Comparison of ENCODE assay signal across 8 cellular contexts in the genomic region with DNA sequence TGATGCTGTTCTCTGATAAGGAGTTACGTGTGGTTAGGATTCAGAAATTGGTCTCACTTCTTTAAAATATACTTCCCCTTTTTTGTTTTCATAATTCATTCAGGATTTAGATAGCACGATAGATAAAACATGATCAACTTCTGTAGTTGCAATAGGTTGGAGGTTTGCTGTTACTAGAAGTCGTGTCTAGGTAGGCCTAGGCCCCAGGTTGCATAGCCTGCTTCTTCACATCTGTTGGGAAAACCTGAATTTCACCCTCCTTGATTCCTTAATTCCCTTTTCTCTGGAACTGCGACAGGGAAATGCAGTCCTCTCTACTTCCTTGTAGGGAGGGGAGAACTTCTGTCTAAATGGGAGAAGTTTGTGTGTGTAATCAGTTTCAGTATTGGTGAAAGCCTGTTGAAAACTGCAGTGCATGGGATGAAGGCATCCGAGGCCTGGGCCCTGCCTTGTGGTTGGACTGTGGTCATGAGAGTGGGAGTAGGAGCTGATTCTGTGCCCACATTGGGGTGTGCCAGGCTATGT. TPM values are rescaled to one million over a fixed set of nuclear protein-coding genes. Genes with fewer than 3 reads are reported as not detected.
A peak's percentile ranks its signal among the peaks of the same experiment; 100 is the strongest.
DNase-seq lines count a peak whose midpoint lies in the region; ATAC-seq, FAIRE-seq and TF ChIP-seq lines count a peak whose summit lies in the region.

No MANE protein-coding gene starts in this region.

- WGBS in pancreas, 2 donors: 83 to 87% methylated on average over 5 of the region's 5 CpGs

- H3K9me3 Mint-ChIP-seq in activated naive CD4-positive, alpha-beta T cell treated with anti-CD3 and anti-CD28 coated beads for 36 hours: no peaks in the 10 kb centered on the region
- no peaks in the 10 kb centered on the region for H3K9me3 Mint-ChIP-seq in nephron progenitor cell

- no peak overlapping the region for H3K4me3 Mint-ChIP-seq in activated naive CD4-positive, alpha-beta T cell treated with anti-CD3 and anti-CD28 coated beads for 36 hours
- H3K4me3 Mint-ChIP-seq in nephron progenitor cell: no peak overlapping the region

- no peaks in the 10 kb centered on the region for H3K27me3 Mint-ChIP-seq in activated naive CD4-positive, alpha-beta T cell treated with anti-CD3 and anti-CD28 coated beads for 36 hours (ENCODE audit: low read depth)
- H3K27me3 Mint-ChIP-seq in nephron progenitor cell (ENCODE audit: low read depth, poor library complexity): peaks cover 6% of the 10 kb centered on the region

- intact Hi-C loops in activated naive CD4-positive, alpha-beta T cell treated with anti-CD3 and anti-CD28 coated beads for 36 hours (cut with micrococcal nuclease): loop anchor here (2.0 to 10.0 kb wide), 3 partner anchors 21 to 749 kb away; a partner anchor contains a TSS
- intact Hi-C loops in pancreas (cut with DNase I): loop anchor here in 1 of 3 donors (5.0 kb wide), 1 partner anchor 113 kb away; no protein-coding TSS in a partner anchor

- H3K4me1 Mint-ChIP-seq in activated naive CD4-positive, alpha-beta T cell treated with anti-CD3 and anti-CD28 coated beads for 36 hours (ENCODE audit: low read depth): peaks cover 45% of the 10 kb centered on the region
- peaks cover 26% of the 10 kb centered on the region for H3K4me1 Mint-ChIP-seq in nephron progenitor cell

- H3K9me3 ChIP-seq in KOPT-K1 (ENCODE audit: insufficient read depth, low read length, poor library complexity, severe bottlenecking) (no peaks in the 10 kb centered on the region), pancreas (no peaks in the 10 kb centered on the region), WERI-Rb-1 (ENCODE audit: severe bottlenecking) (no peaks in the 10 kb centered on the region)

- H3K27ac Mint-ChIP-seq in activated naive CD4-positive, alpha-beta T cell treated with anti-CD3 and anti-CD28 coated beads for 36 hours: peak overlapping the region; percentile 80
- no peak overlapping the region for H3K27ac Mint-ChIP-seq in nephron progenitor cell

- CTCF ChIA-PET in activated naive CD4-positive, alpha-beta T cell treated with anti-CD3 and anti-CD28 coated beads for 36 hours (lab: Charles Lee): interaction anchor here (1.1 to 8.0 kb wide), 9 partner anchors 17 to 157 kb away, joined by 3 to 191 read pairs (median 23); a partner anchor contains a TSS

- TF ChIP-seq CTCF in pancreas (IDR thresholded peaks at IDR 0.05): no peak
- no peak for TF ChIP-seq CTCF in WERI-Rb-1 (IDR thresholded peaks at IDR 0.05; ENCODE audit: low read depth, low read length)
- no peak for TF ChIP-seq CTCF in nephron progenitor cell (IDR thresholded peaks at IDR 0.05)

- no peaks in the 10 kb centered on the region for H3K4me1 ChIP-seq in pancreas

- H3K4me3 ChIP-seq in pancreas: no peak overlapping the region
- no peak overlapping the region for H3K4me3 ChIP-seq in WERI-Rb-1 (ENCODE audit: low read depth, low read length)

- ATAC-seq in pancreas: peak in 3 of 4 donors; percentile 42 to 73 (median 69)

- H3K27me3 ChIP-seq in pancreas (no peaks in the 10 kb centered on the region), WERI-Rb-1 (ENCODE audit: insufficient read depth, low read depth, severe bottlenecking) (no peaks in the 10 kb centered on the region)

- H3K36me3 ChIP-seq in KOPT-K1 (ENCODE audit: insufficient read depth, low read length) (peaks cover 27% of the 10 kb centered on the region), pancreas (no peaks in the 10 kb centered on the region), WERI-Rb-1 (no peaks in the 10 kb centered on the region)

- peak; percentile 48 for DNase-seq in activated naive CD4-positive, alpha-beta T cell treated with anti-CD3 and anti-CD28 coated beads for 36 hours
- no peak for DNase-seq in activated naive CD4-positive, alpha-beta T cell (lab: John Stamatoyannopoulos, UW)
- DNase-seq in activated T-helper 9 cell treated with anti-CD3 and anti-CD28 coated beads, Interleukin-2, amount 50 U/mL, for 16 hours (ENCODE audit: low read depth): peak; percentile 20
- DNase-seq in pancreas (peak in 1 of 6 donors; percentile 43), WERI-Rb-1 (no peak), T1000 (lab: John Stamatoyannopoulos, UW) (no peak), nephron progenitor cell (no peak)

- H3K27ac ChIP-seq in KOPT-K1 (ENCODE audit: low read depth, low read length, poor library complexity, severe bottlenecking) (peak overlapping the region; percentile 18), pancreas (no peak overlapping the region), WERI-Rb-1 (no peak overlapping the region)

- FAIRE-seq in pancreas (lab: Jason Lieb, UNC): no peak

- no peaks in the 10 kb centered on the region for H3K36me3 Mint-ChIP-seq in activated naive CD4-positive, alpha-beta T cell treated with anti-CD3 and anti-CD28 coated beads for 36 hours (ENCODE audit: low read depth)
- H3K36me3 Mint-ChIP-seq in nephron progenitor cell (ENCODE audit: low read depth): peaks cover 16% of the 10 kb centered on the region

RNA-seq across cellular contexts. Expression of a gene that starts 33.3 kb away (rescaled TPM):
- total RNA-seq in activated naive CD4-positive, alpha-beta T cell treated with anti-CD3 and anti-CD28 coated beads for 36 hours: 10 to 100 TPM; 42.8 to 46.9 TPM
- total RNA-seq in pancreas: under 1 TPM in 4 of 6 donors, not detected in 2; 0.13 to 0.92 (median 0.27) TPM
- polyA plus RNA-seq in pancreas: under 1 TPM; 0.12 to 0.15 TPM

Comparison
In these comparisons a context has a peak if more than half of its experiments do, and no peak if none do; other contexts are left out.
1. DNase-seq: peak in activated naive CD4-positive, alpha-beta T cell treated with anti-CD3 and anti-CD28 coated beads for 36 hours (single experiment) and activated T-helper 9 cell treated with anti-CD3 and anti-CD28 coated beads, Interleukin-2, amount 50 U/mL, for 16 hours (single experiment); none in activated naive CD4-positive, alpha-beta T cell (0 of 4), WERI-Rb-1 (single experiment), T1000 (single experiment) and nephron progenitor cell (single experiment).
2. RNA of a gene that starts 33.3 kb away (total RNA-seq): 42.8 to 46.9 TPM in activated naive CD4-positive, alpha-beta T cell treated with anti-CD3 and anti-CD28 coated beads for 36 hours; 0.13 to 0.92 TPM in pancreas; every median in the first group is over 10 times any median in the second.